11 cellular contexts compared by ENCODE assay signal in the genomic region with DNA sequence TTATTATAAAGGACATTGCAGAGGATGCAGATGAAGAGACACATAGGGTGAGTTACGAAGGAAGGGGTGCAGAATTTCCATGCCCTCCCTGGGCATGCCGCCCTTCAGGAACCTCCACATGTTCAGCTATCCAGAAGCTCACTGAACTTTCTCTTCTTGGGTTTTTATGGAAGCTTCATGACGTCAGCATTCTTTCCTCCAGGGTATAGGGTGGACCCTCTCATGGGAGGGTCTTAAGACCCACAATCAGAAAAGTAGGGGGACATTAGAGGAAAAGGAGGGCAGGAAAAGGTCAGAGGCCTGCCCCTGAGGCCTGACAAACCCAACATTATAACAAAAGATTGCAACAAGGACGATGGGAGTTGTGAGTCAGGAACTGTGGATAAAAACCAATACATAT. TPM values are rescaled to one million over a fixed set of nuclear protein-coding genes. Genes with fewer than 3 reads are reported as not detected.
"Had no signal": no experiment of that assay in that cellular context is flagged by ENCODE, and none has a peak within 500 bp of the region (broad histone marks: within the 10 kb centered on the region; RNA-seq: fewer than 3 reads in every experiment).

No MANE protein-coding gene starts in this region.

- H3K9me3 ChIP-seq: HAP-1 had no signal

- H3K9ac ChIP-seq: GM23248 had no signal

- ATAC-seq: GM23338, HCT116 had no signal

- H3K4me3 ChIP-seq: GM23248, GM23338, HAP-1 had no signal

- H3K4me1 ChIP-seq: HAP-1 had no signal

- FAIRE-seq: H1, H54 had no signal

- H3K4me2 ChIP-seq: GM23338 had no signal

- H2AFZ ChIP-seq: GM23248, GM23338 had no signal

- H3K27ac ChIP-seq: GM23248 had no signal

- DNase-seq: GM23248, GOT3, H7, H9, HCEC 1CT, HFFc6 had no signal

- H3K36me3 ChIP-seq: HAP-1 had no signal

RNA-seq across cellular contexts. Expression of a gene that starts 42.1 kb away (rescaled TPM):
- total RNA-seq: GM23338, H1, H7, H9 had no signal
- polyA plus RNA-seq: GM23338, H1 had no signal
